1 cellular context compared by ENCODE assay signal in genomic region chr13:41132512-41133152, GRCh38.
TF ChIP-seq lines count a peak whose summit lies in the region.

Gene KBTBD6, minus strand, starts transcription at chr13:41132802. Its CDS starts 291 bp downstream, at chr13:41132511.

TF ChIP-seq in GM23338, 12 proteins besides CTCF, POLR2A, EP300 and RAD21 (continued from another document):
- no peak for TF ChIP-seq REST (IDR thresholded peaks at IDR 0.05; ENCODE audit: unreplicated experiment)
TF ChIP-seq in GM23338: peak in this region for 4.
